In the genomic region with DNA sequence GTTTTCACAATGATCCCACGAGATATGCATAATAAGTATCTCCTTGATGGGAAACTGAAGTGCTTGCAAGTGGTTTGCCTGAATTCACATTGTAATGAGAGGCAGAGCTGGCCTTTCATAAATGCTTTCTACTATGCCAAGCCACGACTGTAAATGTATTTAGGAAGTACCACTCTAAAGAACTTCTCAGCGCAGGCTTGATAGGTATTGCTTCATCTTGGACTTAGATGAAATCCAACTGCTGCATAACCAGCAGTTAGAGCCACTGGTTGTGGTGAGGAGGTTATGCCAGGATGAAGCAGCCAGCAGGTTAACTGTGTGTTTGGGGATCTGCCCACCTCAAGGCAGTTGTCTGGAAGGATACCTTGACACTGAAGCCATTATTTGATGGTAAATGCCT, we compare ENCODE assay signal across 16 cellular contexts. TPM values are rescaled to one million over a fixed set of nuclear protein-coding genes. Genes with fewer than 3 reads are reported as not detected.
DNase-seq lines count a peak whose midpoint lies in the region; ATAC-seq, FAIRE-seq and TF ChIP-seq lines count a peak whose summit lies in the region.
"Had no signal": no experiment of that assay in that cellular context is flagged by ENCODE, and none has a peak within 500 bp of the region (broad histone marks: within the 10 kb centered on the region; RNA-seq: fewer than 3 reads in every experiment).

No MANE protein-coding gene starts in this region.

- H3K27ac ChIP-seq in astrocyte (ENCODE audit: low read depth, low read length) (peak overlapping the region; percentile 92), lower lobe of right lung (peak overlapping the region; percentile 64)
- H3K27ac ChIP-seq: colonic mucosa, esophagus muscularis mucosa, KMS-11, vagina had no signal

- H3K36me3 ChIP-seq in astrocyte (ENCODE audit: insufficient read depth, low read length) (no peaks in the 10 kb centered on the region), lower lobe of right lung (no peaks in the 10 kb centered on the region)
- H3K36me3 ChIP-seq: colonic mucosa, esophagus muscularis mucosa, vagina had no signal

- TF ChIP-seq CTCF in astrocyte (IDR thresholded peaks at IDR 0.05; ENCODE audit: insufficient read depth, low read depth, low read length) (no peak), lower lobe of right lung (IDR thresholded peaks at IDR 0.05) (no peak)

- peaks cover 7% of the 10 kb centered on the region for H3K9me3 Mint-ChIP-seq in astrocyte (ENCODE audit: unreplicated experiment)
- H3K9me3 Mint-ChIP-seq: activated naive CD4-positive, alpha-beta T cell treated with anti-CD3 and anti-CD28 coated beads, Interleukin-2, amount 50 U/mL, for 24 hours had no signal

- H3K4me1 ChIP-seq in astrocyte (ENCODE audit: insufficient read depth, low read length) (peaks cover 40% of the 10 kb centered on the region), lower lobe of right lung (peaks cover 9% of the 10 kb centered on the region)
- H3K4me1 ChIP-seq: colonic mucosa, parathyroid adenoma had no signal

- peak overlapping the region; percentile 10 for H3K9ac ChIP-seq in astrocyte (ENCODE audit: low read length)
- H3K9ac ChIP-seq: KMS-11, parathyroid adenoma had no signal

- no peaks in the 10 kb centered on the region for H3K9me3 ChIP-seq in astrocyte (ENCODE audit: insufficient read depth, low read depth, low read length)
- H3K9me3 ChIP-seq in lower lobe of right lung: no peaks in the 10 kb centered on the region
- H3K9me3 ChIP-seq: colonic mucosa, vagina had no signal

- intact Hi-C loops in lower lobe of right lung (cut with DNase I): no loop called here

- no peaks in the 10 kb centered on the region for H4K20me1 ChIP-seq in astrocyte (ENCODE audit: insufficient read depth, low read length)

- no peaks in the 10 kb centered on the region for H3K79me2 ChIP-seq in astrocyte (ENCODE audit: insufficient read depth, low read length)
- H3K79me2 ChIP-seq: parathyroid adenoma had no signal

- peak; percentile 58 to 59 for ATAC-seq in lower lobe of right lung
- ATAC-seq in GM21423 (IDR thresholded peaks at IDR 0.05; ENCODE audit: unreplicated experiment): no peak
- ATAC-seq in HG03354 (IDR thresholded peaks at IDR 0.05; ENCODE audit: poor library complexity, severe bottlenecking, unreplicated experiment): no peak
- ATAC-seq in GM19023 (IDR thresholded peaks at IDR 0.05; ENCODE audit: unreplicated experiment): no peak
- ATAC-seq: mucosa of descending colon had no signal

- H3K4me3 Mint-ChIP-seq in astrocyte (ENCODE audit: unreplicated experiment): no peak overlapping the region
- H3K4me3 Mint-ChIP-seq: activated naive CD4-positive, alpha-beta T cell treated with anti-CD3 and anti-CD28 coated beads, Interleukin-2, amount 50 U/mL, for 24 hours had no signal

- peak overlapping the region; percentile 87 for H3K27ac Mint-ChIP-seq in astrocyte (ENCODE audit: unreplicated experiment)
- H3K27ac Mint-ChIP-seq: activated naive CD4-positive, alpha-beta T cell treated with anti-CD3 and anti-CD28 coated beads, Interleukin-2, amount 50 U/mL, for 24 hours had no signal

- H3K27me3 ChIP-seq in astrocyte (ENCODE audit: insufficient read depth, low read length) (no peaks in the 10 kb centered on the region), lower lobe of right lung (ENCODE audit: low read depth) (no peaks in the 10 kb centered on the region)
- H3K27me3 ChIP-seq: colonic mucosa, vagina had no signal

- H3K4me3 ChIP-seq in astrocyte (ENCODE audit: insufficient read depth, low read depth, low read length) (no peak overlapping the region), lower lobe of right lung (no peak overlapping the region)
- H3K4me3 ChIP-seq: colonic mucosa, esophagus muscularis mucosa, mucosa of descending colon, vagina had no signal

- H3K27me3 Mint-ChIP-seq in astrocyte (ENCODE audit: low read depth, unreplicated experiment): peaks cover 4% of the 10 kb centered on the region

- peak overlapping the region; percentile 19 for H2AFZ ChIP-seq in astrocyte (ENCODE audit: low read depth, low read length)
- H2AFZ ChIP-seq: parathyroid adenoma had no signal

- peak overlapping the region; percentile 22 for H3K4me2 ChIP-seq in astrocyte (ENCODE audit: low read length)
- H3K4me2 ChIP-seq: KMS-11 had no signal

- DNase-seq in DMS79 treated with DMSO at 0.1 percent for 48 hours (lab: John Stamatoyannopoulos, UW): peak; percentile 63
- peak; percentile 39 for DNase-seq in NCI-H2029 treated with DMSO at 0.1 percent for 48 hours (lab: John Stamatoyannopoulos, UW)
- peak; percentile 69 for DNase-seq in astrocyte (ENCODE audit: low read depth)
- DNase-seq in lower lobe of right lung: no peak
- no peak for DNase-seq in inferior parietal cortex (ENCODE audit: extremely low spot score)
- DNase-seq: colonic mucosa, mucosa of descending colon had no signal

- H3K36me3 Mint-ChIP-seq in astrocyte (ENCODE audit: low read depth, unreplicated experiment): no peaks in the 10 kb centered on the region

- H3K4me1 Mint-ChIP-seq in astrocyte (ENCODE audit: low read depth, unreplicated experiment): peaks cover 25% of the 10 kb centered on the region
- H3K4me1 Mint-ChIP-seq: activated naive CD4-positive, alpha-beta T cell treated with anti-CD3 and anti-CD28 coated beads, Interleukin-2, amount 50 U/mL, for 24 hours had no signal

- FAIRE-seq in astrocyte (lab: Jason Lieb, UNC): no peak

RNA-seq across cellular contexts. Expression of gene MARCHF10, which starts 26.8 kb away (rescaled TPM):
- total RNA-seq in astrocyte (not detected in 2 replicates), lower lobe of right lung (5.1 TPM)
- total RNA-seq: colonic mucosa, NCI-H460 had no signal

Comparison
In these comparisons a context has a peak if more than half of its experiments do, and no peak if none do; other contexts are left out.
1. DNase-seq: peak in DMS79 treated with DMSO at 0.1 percent for 48 hours (single experiment), NCI-H2029 treated with DMSO at 0.1 percent for 48 hours (single experiment) and astrocyte (single experiment); none in lower lobe of right lung (single experiment) and inferior parietal cortex (single experiment).
2. ATAC-seq: peak in lower lobe of right lung (2 of 2); none in GM21423 (single experiment), HG03354 (single experiment) and GM19023 (single experiment).